ENCODE assay signal across 19 cellular contexts in genomic region chr19:40367577-40368434, GRCh38. TPM values are rescaled to one million over a fixed set of nuclear protein-coding genes. Genes with fewer than 3 reads are reported as not detected.
A peak's percentile ranks its signal among the peaks of the same experiment; 100 is the strongest.
DNase-seq lines count a peak whose midpoint lies in the region; ATAC-seq and TF ChIP-seq lines count a peak whose summit lies in the region.
"Had no signal": no experiment of that assay in that cellular context is flagged by ENCODE, and none has a peak within 500 bp of the region (broad histone marks: within the 10 kb centered on the region; RNA-seq: fewer than 3 reads in every experiment).

No MANE protein-coding gene starts in this region.

- H3K4me1 ChIP-seq in hepatocyte (ENCODE audit: insufficient read depth) = peaks cover 13% of the 10 kb centered on the region
- H3K4me1 ChIP-seq in gastrocnemius medialis = peaks cover 8 to 10% of the 10 kb centered on the region in 2 donors

- intact Hi-C loops in gastrocnemius medialis (cut with DNase I; ENCODE audit: low total_unique reads) = no loop called here

- WGBS in hepatocyte (ENCODE audit: low lambda C conversion rate, missing lambda C conversion rate) = 85% methylated on average over 16 of the region's 16 CpGs

- H2AFZ ChIP-seq in hepatocyte = no peak overlapping the region

- H4K20me1 ChIP-seq in hepatocyte (ENCODE audit: insufficient read depth, poor library complexity, severe bottlenecking) = no peaks in the 10 kb centered on the region

- no peaks in the 10 kb centered on the region for H3K36me3 ChIP-seq in hepatocyte (replicated peaks; ENCODE audit: insufficient read depth, low read depth)
- peaks cover 0 to 35% of the 10 kb centered on the region in 2 donors for H3K36me3 ChIP-seq in gastrocnemius medialis

- DNase-seq in DMS 273 (lab: John Stamatoyannopoulos, UW; ENCODE audit: unreplicated experiment) (peak; percentile 26), DMS 273 treated with DMSO at 0.1 percent for 48 hours (lab: John Stamatoyannopoulos, UW) (no peak), NCI-H82 (lab: John Stamatoyannopoulos, UW) (peak; percentile 95), hepatocyte (ENCODE audit: low spot score) (no peak), gastrocnemius medialis (peak in 1 of 2 donors; percentile 46), cerebellar cortex (ENCODE audit: low spot score) (no peak)
- DNase-seq: activated naive CD4-positive, alpha-beta T cell treated with anti-CD3 and anti-CD28 coated beads, Interleukin-2, amount 50 U/mL, for 16 hours; COR-L47; effector memory CD4-positive, alpha-beta T cell; NCI-H146; NK-92 treated with Interleukin-12 subunit alpha and Interleukin-12 subunit beta, amount 100 ng/mL, for 24 hours; stimulated activated naive B cell treated with anti-CD40 and anti-IgM and Interleukin-4, amounts not matched to agents 10 μg/mL and 1 μg/mL and 100 μg/mL, for 72 hours had no signal

- H3K9me2 ChIP-seq in hepatocyte (replicated peaks; ENCODE audit: insufficient read depth) = no peaks in the 10 kb centered on the region

- TF ChIP-seq POLR2A in gastrocnemius medialis (IDR thresholded peaks at IDR 0.05) = no peak

- H3K27ac ChIP-seq in hepatocyte = no peak overlapping the region
- peak overlapping the region in 3 of 4 donors; percentile 6 to 45 (median 35) for H3K27ac ChIP-seq in gastrocnemius medialis
- H3K27ac ChIP-seq: 22Rv1, C4-2B had no signal

- peaks cover 32% of the 10 kb centered on the region for H3K79me2 ChIP-seq in hepatocyte

- in situ Hi-C loops in gastrocnemius medialis (cut with MboI; ENCODE audit: low sequenced_read_pairs in 4 of 4) = no loop called here

- ATAC-seq in gastrocnemius medialis = peak in 1 of 2 donors; percentile 64
- ATAC-seq in GM21423 (IDR thresholded peaks at IDR 0.05; ENCODE audit: unreplicated experiment) = no peak
- no peak for ATAC-seq in GM21515 (IDR thresholded peaks at IDR 0.05; ENCODE audit: unreplicated experiment)
- ATAC-seq: stimulated activated naive B cell treated with anti-CD40 and anti-IgM and Interleukin-4, amounts not matched to agents 10 μg/mL and 1 μg/mL and 100 μg/mL, for 72 hours had no signal

- TF ChIP-seq CTCF in hepatocyte (IDR thresholded peaks at IDR 0.05; ENCODE audit: poor library complexity) (no peak), gastrocnemius medialis (IDR thresholded peaks at IDR 0.05 in 4 of 5, conservative IDR thresholded peaks at IDR 0.05 in 1 of 5) (no peak)

- H3K4me3 ChIP-seq in hepatocyte = no peak overlapping the region
- H3K4me3 ChIP-seq in gastrocnemius medialis = no peak overlapping the region

- no peaks in the 10 kb centered on the region for H3K27me3 ChIP-seq in hepatocyte
- no peaks in the 10 kb centered on the region for H3K27me3 ChIP-seq in gastrocnemius medialis

- H3K9me3 ChIP-seq in hepatocyte (ENCODE audit: low read depth) (no peaks in the 10 kb centered on the region), gastrocnemius medialis (no peaks in the 10 kb centered on the region)

- H3K4me2 ChIP-seq in hepatocyte = peak overlapping the region; percentile 20

RNA-seq across cellular contexts. Expression of gene PLD3, which starts 19.3 kb away (rescaled TPM):
- total RNA-seq in hepatocyte = 668 and 805 TPM in 2 replicates
- polyA plus RNA-seq in hepatocyte = 1,297 and 1,400 TPM in 2 replicates
- 100 to 1,000 TPM; 136 to 198 (median 190) TPM for total RNA-seq in gastrocnemius medialis

RNA-seq across cellular contexts. Expression of gene C19orf47, which starts 19.6 kb away (rescaled TPM):
- total RNA-seq in hepatocyte (7.4 and 9.7 TPM in 2 replicates), gastrocnemius medialis (100 to 1,000 TPM; 178 to 287 (median 219) TPM)
- polyA plus RNA-seq in hepatocyte = 9.3 and 9.8 TPM in 2 replicates

RNA-seq across cellular contexts. Expression of gene HIPK4, which starts 22.2 kb away (rescaled TPM):
- total RNA-seq in hepatocyte = 0.07 and 0.08 TPM in 2 replicates
- 0.13 TPM in 1 of 2 replicates, not detected in the other for polyA plus RNA-seq in hepatocyte
- total RNA-seq in gastrocnemius medialis = under 1 TPM in 2 of 4 donors, not detected in 2; 0.20 to 0.39 TPM
- total RNA-seq: epithelial cell of proximal tubule, G401, glomerular endothelial cell had no signal

RNA-seq across cellular contexts. Expression of gene PRX, which starts 45.4 kb away (rescaled TPM):
- total RNA-seq in hepatocyte (1.9 and 2.0 TPM in 2 replicates), gastrocnemius medialis (1 to 10 TPM; 2.4 to 4.2 (median 3.2) TPM)
- 0.80 and 1.4 TPM in 2 replicates for polyA plus RNA-seq in hepatocyte

RNA-seq across cellular contexts. Expression of gene SERTAD1, which starts 58.0 kb away (rescaled TPM):
- total RNA-seq in hepatocyte (14.4 and 17.1 TPM in 2 replicates), gastrocnemius medialis (10 to 100 TPM; 15.3 to 18.3 (median 16.0) TPM)
- polyA plus RNA-seq in hepatocyte = 17.9 and 23.6 TPM in 2 replicates

Comparison
In these comparisons a context has a peak if more than half of its experiments do, and no peak if none do; other contexts are left out.
1. DNase-seq: peak in DMS 273 (single experiment) and NCI-H82 (single experiment); none in DMS 273 treated with DMSO at 0.1 percent for 48 hours (single experiment), hepatocyte (single experiment) and cerebellar cortex (single experiment).
2. RNA of gene C19orf47, which starts 19.6 kb away (total RNA-seq): 178 to 287 TPM in gastrocnemius medialis; 7.4 to 9.7 TPM in hepatocyte; every median in the first group is over 10 times any median in the second.